In genomic region chr2:75066121-75066520, GRCh38 we compare ENCODE assay signal across 22 cellular contexts.
"Had no signal": no experiment of that assay in that cellular context is flagged by ENCODE, and none has a peak within 500 bp of the region (broad histone marks: within the 10 kb centered on the region; RNA-seq: fewer than 3 reads in every experiment).

No MANE protein-coding gene starts in this region.

- H3K36me3 Mint-ChIP-seq: T-cell had no signal

- H3K9me3 Mint-ChIP-seq: T-cell had no signal

- ATAC-seq: Panc1, T-cell had no signal

- H3K27me3 ChIP-seq: SJCRH30 had no signal

- H3K36me3 ChIP-seq: SJCRH30 had no signal

- H3K27ac ChIP-seq: RWPE1, SJCRH30, SK-N-MC had no signal

- H3K4me3 Mint-ChIP-seq: T-cell had no signal

- H3K27ac Mint-ChIP-seq: T-cell had no signal

- DNase-seq: KBM-7, MV-4-11, NCI-H1048, NCI-H1105, NCI-H1417 treated with DMSO at 0.1 percent for 48 hours, NCI-H146, NCI-H1694 treated with DMSO at 0.1 percent for 48 hours, NCI-H1930, NCI-H2081 treated with DMSO at 0.1 percent for 48 hours, NCI-H2227 treated with DMSO at 0.1 percent for 48 hours, NCI-H510A, NCI-H524 treated with DMSO at 0.1 percent for 48 hours, NCI-H69, NCI-H774, PC-3, SHP77, SJCRH30, SW 1271, T-cell had no signal

- H3K4me3 ChIP-seq: SJCRH30, SK-N-MC had no signal
